In the genomic region with DNA sequence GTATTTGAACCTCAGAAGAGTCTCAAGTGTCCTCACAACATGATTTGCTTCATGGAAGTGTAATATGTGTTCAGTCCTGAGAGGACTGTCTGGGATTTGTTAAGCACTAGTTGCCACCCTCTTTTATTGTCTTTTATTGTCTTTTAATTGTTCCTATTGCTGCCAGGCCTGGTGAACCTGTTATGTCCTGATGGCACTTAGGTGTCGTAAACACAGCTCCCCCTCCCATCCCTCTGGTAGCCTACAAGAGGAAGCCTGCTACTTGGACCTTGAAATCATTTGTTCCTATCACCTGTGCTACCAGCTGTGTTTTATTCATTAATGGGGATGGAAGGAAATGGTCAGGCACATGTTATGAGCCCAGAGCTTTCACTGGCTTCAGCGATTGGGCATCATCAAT, we compare ENCODE assay signal across 24 cellular contexts.
"Had no signal": no experiment of that assay in that cellular context is flagged by ENCODE, and none has a peak within 500 bp of the region (broad histone marks: within the 10 kb centered on the region; RNA-seq: fewer than 3 reads in every experiment).

No MANE protein-coding gene starts in this region.

- DNase-seq: activated CD4-positive, alpha-beta T cell treated with anti-CD3 and anti-CD28 coated beads for 48 hours; activated CD4-positive, CD25-positive, alpha-beta regulatory T cell; activated CD8-positive, alpha-beta T cell treated with anti-CD3 and anti-CD28 coated beads, Interleukin-2, amount 10 ng/mL, durations not matched to agents 7 days and 5 days; activated effector memory CD4-positive, alpha-beta T cell treated with Interleukin-2 at 50 U/mL for 16 hours; activated naive CD4-positive, alpha-beta T cell treated with anti-CD3 and anti-CD28 coated beads, Interleukin-2, amount 10 ng/mL, durations not matched to agents 7 days and 5 days; activated naive CD8-positive, alpha-beta T cell treated with anti-CD3 and anti-CD28 coated beads, Interleukin-2, amount 50 U/mL, for 24 hours; activated T-cell treated with anti-CD3 and anti-CD28 coated beads, Interleukin-2, amount 50 U/mL, for 24 hours; anterior cingulate cortex; brain microvascular endothelial cell; heart right ventricle; left ventricle myocardium inferior; mammary epithelial cell; midbrain; stimulated activated naive CD8-positive, alpha-beta T cell treated with anti-CD3 and anti-CD28 coated beads, Interleukin-15, amount 100 ng/mL, for 72 hours; T1000 had no signal

- H3K4me1 ChIP-seq: esophagus muscularis mucosa, gastroesophageal sphincter, left ventricle myocardium inferior, right atrium auricular region, suprapubic skin had no signal

- H3K27me3 Mint-ChIP-seq: activated naive CD4-positive, alpha-beta T cell treated with anti-CD3 and anti-CD28 coated beads, Interleukin-2, amount 10 ng/mL, durations not matched to agents 7 days and 5 days; activated naive CD8-positive, alpha-beta T cell treated with anti-CD3 and anti-CD28 coated beads, Interleukin-2, amount 50 U/mL, for 24 hours; activated T-cell treated with anti-CD3 and anti-CD28 coated beads, Interleukin-2, amount 50 U/mL, for 24 hours; central memory CD8-positive, alpha-beta T cell; progenitor cell of endocrine pancreas; stimulated activated naive CD8-positive, alpha-beta T cell treated with anti-CD3 and anti-CD28 coated beads, Interleukin-15, amount 100 ng/mL, for 72 hours; type B pancreatic cell had no signal

- H3K27ac Mint-ChIP-seq: activated CD8-positive, alpha-beta T cell treated with anti-CD3 and anti-CD28 coated beads, Interleukin-2, amount 10 ng/mL, durations not matched to agents 7 days and 5 days; activated naive CD4-positive, alpha-beta T cell treated with anti-CD3 and anti-CD28 coated beads, Interleukin-2, amount 10 ng/mL, durations not matched to agents 7 days and 5 days; activated naive CD8-positive, alpha-beta T cell treated with anti-CD3 and anti-CD28 coated beads, Interleukin-2, amount 50 U/mL, for 24 hours; activated T-cell treated with anti-CD3 and anti-CD28 coated beads, Interleukin-2, amount 50 U/mL, for 24 hours; progenitor cell of endocrine pancreas; type B pancreatic cell had no signal

- H3K4me3 ChIP-seq: coronary artery, esophagus muscularis mucosa, gastroesophageal sphincter, heart right ventricle, left ventricle myocardium inferior, right atrium auricular region, suprapubic skin had no signal

- H3K27me3 ChIP-seq: brain microvascular endothelial cell, esophagus muscularis mucosa, gastroesophageal sphincter, heart right ventricle, right atrium auricular region, suprapubic skin had no signal

- H3K4me3 Mint-ChIP-seq: activated CD8-positive, alpha-beta T cell treated with anti-CD3 and anti-CD28 coated beads, Interleukin-2, amount 10 ng/mL, durations not matched to agents 7 days and 5 days; activated naive CD4-positive, alpha-beta T cell treated with anti-CD3 and anti-CD28 coated beads, Interleukin-2, amount 10 ng/mL, durations not matched to agents 7 days and 5 days; activated naive CD8-positive, alpha-beta T cell treated with anti-CD3 and anti-CD28 coated beads, Interleukin-2, amount 50 U/mL, for 24 hours; activated T-cell treated with anti-CD3 and anti-CD28 coated beads, Interleukin-2, amount 50 U/mL, for 24 hours; central memory CD8-positive, alpha-beta T cell; neural crest cell; stimulated activated naive CD8-positive, alpha-beta T cell treated with anti-CD3 and anti-CD28 coated beads, Interleukin-15, amount 100 ng/mL, for 72 hours; type B pancreatic cell had no signal

- H3K9me3 Mint-ChIP-seq: central memory CD8-positive, alpha-beta T cell; type B pancreatic cell had no signal

- H3K27ac ChIP-seq: brain microvascular endothelial cell, coronary artery, esophagus muscularis mucosa, gastroesophageal sphincter, heart right ventricle, left ventricle myocardium inferior, right atrium auricular region, suprapubic skin had no signal

- H3K9me3 ChIP-seq: right atrium auricular region had no signal

- H3K36me3 ChIP-seq: brain microvascular endothelial cell, esophagus muscularis mucosa, gastroesophageal sphincter, left ventricle myocardium inferior, right atrium auricular region, suprapubic skin had no signal

- H3K4me1 Mint-ChIP-seq: central memory CD8-positive, alpha-beta T cell; neural crest cell; stimulated activated naive CD8-positive, alpha-beta T cell treated with anti-CD3 and anti-CD28 coated beads, Interleukin-15, amount 100 ng/mL, for 72 hours had no signal
